ENCODE assay signal across 11 cellular contexts in genomic region chr18:77099501-77100370, GRCh38. TPM values are rescaled to one million over a fixed set of nuclear protein-coding genes. Genes with fewer than 3 reads are reported as not detected.
DNase-seq lines count a peak whose midpoint lies in the region; ATAC-seq and TF ChIP-seq lines count a peak whose summit lies in the region.
"Had no signal": no experiment of that assay in that cellular context is flagged by ENCODE, and none has a peak within 500 bp of the region (broad histone marks: within the 10 kb centered on the region; RNA-seq: fewer than 3 reads in every experiment).

No MANE protein-coding gene starts in this region.

- H3K36me3 ChIP-seq in mammary epithelial cell (ENCODE audit: insufficient read depth, low read length): peaks cover 1% of the 10 kb centered on the region
- H3K36me3 ChIP-seq: neural progenitor cell had no signal

- peak overlapping the region; percentile 52 to 81 for H3K4me3 Mint-ChIP-seq in stimulated activated naive CD8-positive, alpha-beta T cell treated with anti-CD3 and anti-CD28 coated beads, Interleukin-15, amount 100 ng/mL, for 72 hours
- H3K4me3 Mint-ChIP-seq: neural progenitor cell had no signal

- no peaks in the 10 kb centered on the region for H3K9me3 ChIP-seq in mammary epithelial cell (replicated peaks; ENCODE audit: insufficient read depth, low read length)

- no peak for ATAC-seq in stimulated activated naive CD8-positive, alpha-beta T cell treated with anti-CD3 and anti-CD28 coated beads, Interleukin-15, amount 100 ng/mL, for 72 hours
- no peak for ATAC-seq in HG03196 (IDR thresholded peaks at IDR 0.05; ENCODE audit: unreplicated experiment)

- no peak overlapping the region for H3K4me2 ChIP-seq in mammary epithelial cell (ENCODE audit: insufficient read depth, low read depth, low read length)
- H3K4me2 ChIP-seq: neural progenitor cell had no signal

- H3K27me3 ChIP-seq in mammary epithelial cell (ENCODE audit: insufficient read depth, low read length): no peaks in the 10 kb centered on the region
- H3K27me3 ChIP-seq: neural progenitor cell had no signal

- CTCF ChIA-PET in mammary epithelial cell (lab: Charles Lee; ENCODE audit: low non-redundant PET): no interaction called here

- H2AFZ ChIP-seq in mammary epithelial cell (ENCODE audit: low read depth, low read length): no peak overlapping the region
- H2AFZ ChIP-seq: neural progenitor cell had no signal

- no peak overlapping the region for H3K9ac ChIP-seq in mammary epithelial cell (ENCODE audit: insufficient read depth, low read length)
- H3K9ac ChIP-seq: neural progenitor cell had no signal

- no peaks in the 10 kb centered on the region for H4K20me1 ChIP-seq in mammary epithelial cell (ENCODE audit: insufficient read depth, low read length)

- H3K27ac ChIP-seq in mammary epithelial cell (ENCODE audit: insufficient read depth, low read depth, low read length): peak overlapping the region; percentile 97
- H3K27ac ChIP-seq: neural progenitor cell had no signal

- peaks cover 34% of the 10 kb centered on the region for H3K79me2 ChIP-seq in mammary epithelial cell (ENCODE audit: insufficient read depth, low read length)

- DNase-seq in activated effector memory CD4-positive, alpha-beta T cell treated with anti-CD3 and anti-CD28 coated beads, Interleukin-2, amount 50 U/mL, for 16 hours: peak; percentile 76
- DNase-seq in activated effector memory CD4-positive, alpha-beta T cell treated with Interleukin-2 at 50 U/mL for 16 hours: no peak
- DNase-seq in NB4 (ENCODE audit: low read depth) (peak; percentile 85), mammary epithelial cell (no peak), GM19238 (ENCODE audit: insufficient read length, low spot score) (no peak), nucleus accumbens (lab: John Stamatoyannopoulos, UW) (no peak)
- no peak for DNase-seq in stimulated activated naive CD8-positive, alpha-beta T cell treated with anti-CD3 and anti-CD28 coated beads, Interleukin-15, amount 100 ng/mL, for 72 hours
- DNase-seq: erythroblast, NCI-H1048 had no signal

- H3K4me1 Mint-ChIP-seq in stimulated activated naive CD8-positive, alpha-beta T cell treated with anti-CD3 and anti-CD28 coated beads, Interleukin-15, amount 100 ng/mL, for 72 hours: peaks cover 94% of the 10 kb centered on the region

- BruUV-seq in mammary epithelial cell (replicated peaks; lab: Mats Ljungman, UMichigan): no TSS peak

- H3K4me3 ChIP-seq in NB4 (ENCODE audit: low read depth, low read length): no peak overlapping the region
- no peak overlapping the region for H3K4me3 ChIP-seq in mammary epithelial cell (replicated peaks in 1 of 3; ENCODE audit: insufficient read depth in 1 of 3, low read depth in 2 of 3, low read length in 3 of 3)
- H3K4me3 ChIP-seq: neural progenitor cell had no signal

- H3K9me3 Mint-ChIP-seq in stimulated activated naive CD8-positive, alpha-beta T cell treated with anti-CD3 and anti-CD28 coated beads, Interleukin-15, amount 100 ng/mL, for 72 hours: no peaks in the 10 kb centered on the region
- H3K9me3 Mint-ChIP-seq: neural progenitor cell had no signal

- peaks cover 56% of the 10 kb centered on the region for H3K4me1 ChIP-seq in mammary epithelial cell (ENCODE audit: insufficient read depth, low read length)

- no peaks in the 10 kb centered on the region for H3K27me3 Mint-ChIP-seq in stimulated activated naive CD8-positive, alpha-beta T cell treated with anti-CD3 and anti-CD28 coated beads, Interleukin-15, amount 100 ng/mL, for 72 hours

- WGBS in mammary epithelial cell (ENCODE audit: low coverage, missing lambda C conversion rate): 98% methylated on average over 20 of the region's 21 CpGs

- intact Hi-C loops in mammary epithelial cell (cut with micrococcal nuclease): loop anchor here (1.0 to 2.0 kb wide), 2 partner anchors 29 to 99 kb away; no protein-coding TSS in a partner anchor

- TF ChIP-seq CTCF in NB4 (IDR thresholded peaks at IDR 0.05; ENCODE audit: low read depth, low read length): no peak
- no peak for TF ChIP-seq CTCF in mammary epithelial cell (conservative IDR thresholded peaks at IDR 0.05 in 1 of 2, IDR thresholded peaks at IDR 0.05 in 1 of 2; ENCODE audit: extremely low read depth in 1 of 2, insufficient read depth in 1 of 2, low read depth in 1 of 2, low read length in 2 of 2)

- TF ChIP-seq POLR2A in NB4 (IDR thresholded peaks at IDR 0.05; ENCODE audit: extremely low read depth, insufficient read length): no peak

- dilution Hi-C loops in mammary epithelial cell (cut with HindIII; ENCODE audit: low sequenced_read_pairs): no loop called here

- H3K27ac Mint-ChIP-seq in stimulated activated naive CD8-positive, alpha-beta T cell treated with anti-CD3 and anti-CD28 coated beads, Interleukin-15, amount 100 ng/mL, for 72 hours: peak overlapping the region; percentile 30 to 57

- in situ Hi-C loops in mammary epithelial cell (cut with MboI; ENCODE audit: low sequenced_read_pairs in 2 of 2): no loop called here

RNA-seq across cellular contexts. Expression of gene MBP, which starts 32.8 kb away (rescaled TPM):
- total RNA-seq in mammary epithelial cell: 10 to 100 TPM; 30.7 to 43.3 TPM
- polyA plus RNA-seq in mammary epithelial cell: 17.2 TPM
- 45.9 TPM for polyA minus RNA-seq in mammary epithelial cell

Comparison
In these comparisons a context has a peak if more than half of its experiments do, and no peak if none do; other contexts are left out.
1. DNase-seq: peak in activated effector memory CD4-positive, alpha-beta T cell treated with anti-CD3 and anti-CD28 coated beads, Interleukin-2, amount 50 U/mL, for 16 hours (single experiment) and NB4 (single experiment); none in activated effector memory CD4-positive, alpha-beta T cell treated with Interleukin-2 at 50 U/mL for 16 hours (single experiment), mammary epithelial cell (single experiment), stimulated activated naive CD8-positive, alpha-beta T cell treated with anti-CD3 and anti-CD28 coated beads, Interleukin-15, amount 100 ng/mL, for 72 hours (0 of 2), GM19238 (single experiment) and nucleus accumbens (0 of 56).